In the genomic region with DNA sequence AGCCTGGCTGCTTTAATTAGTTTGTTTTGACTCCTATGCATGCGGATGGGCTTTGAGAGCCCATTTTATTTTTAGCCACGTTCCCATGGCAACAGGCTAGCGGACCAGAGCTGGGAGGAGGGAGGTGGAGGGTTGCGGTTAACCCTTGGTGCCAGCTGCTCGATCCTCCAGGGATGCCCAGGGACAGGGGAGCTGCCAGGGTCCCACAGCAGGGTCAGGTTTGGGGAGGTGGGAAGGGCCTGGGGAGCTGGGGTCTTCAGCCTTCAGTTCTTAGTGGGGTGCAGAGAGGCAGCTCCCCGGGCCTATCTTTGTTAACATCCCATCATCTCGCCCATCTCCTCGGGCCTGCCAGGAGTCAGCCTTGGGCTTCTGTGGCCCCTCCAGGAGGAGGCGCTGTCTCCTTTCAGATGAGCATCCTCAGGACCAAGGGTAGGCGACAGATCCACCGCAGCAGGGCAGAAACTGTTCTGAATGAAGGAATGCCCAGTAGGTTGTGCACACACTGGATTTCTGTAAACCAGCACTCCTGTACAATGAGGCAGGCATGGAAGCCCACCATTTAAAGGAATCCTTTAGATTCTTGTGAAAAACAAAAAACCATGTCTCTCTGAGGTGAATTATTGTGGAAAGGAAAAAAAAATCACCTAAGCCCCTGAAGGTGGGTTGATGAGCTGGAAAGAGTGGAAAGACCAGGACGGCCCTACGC, we compare ENCODE assay signal across 1 cellular context.
TF ChIP-seq lines count a peak whose summit lies in the region.

No MANE protein-coding gene starts in this region.

TF ChIP-seq in HepG2, 621 proteins besides CTCF, POLR2A, EP300 and RAD21 (continued from another document and continues in another):
- TF ChIP-seq, protein P1, sequence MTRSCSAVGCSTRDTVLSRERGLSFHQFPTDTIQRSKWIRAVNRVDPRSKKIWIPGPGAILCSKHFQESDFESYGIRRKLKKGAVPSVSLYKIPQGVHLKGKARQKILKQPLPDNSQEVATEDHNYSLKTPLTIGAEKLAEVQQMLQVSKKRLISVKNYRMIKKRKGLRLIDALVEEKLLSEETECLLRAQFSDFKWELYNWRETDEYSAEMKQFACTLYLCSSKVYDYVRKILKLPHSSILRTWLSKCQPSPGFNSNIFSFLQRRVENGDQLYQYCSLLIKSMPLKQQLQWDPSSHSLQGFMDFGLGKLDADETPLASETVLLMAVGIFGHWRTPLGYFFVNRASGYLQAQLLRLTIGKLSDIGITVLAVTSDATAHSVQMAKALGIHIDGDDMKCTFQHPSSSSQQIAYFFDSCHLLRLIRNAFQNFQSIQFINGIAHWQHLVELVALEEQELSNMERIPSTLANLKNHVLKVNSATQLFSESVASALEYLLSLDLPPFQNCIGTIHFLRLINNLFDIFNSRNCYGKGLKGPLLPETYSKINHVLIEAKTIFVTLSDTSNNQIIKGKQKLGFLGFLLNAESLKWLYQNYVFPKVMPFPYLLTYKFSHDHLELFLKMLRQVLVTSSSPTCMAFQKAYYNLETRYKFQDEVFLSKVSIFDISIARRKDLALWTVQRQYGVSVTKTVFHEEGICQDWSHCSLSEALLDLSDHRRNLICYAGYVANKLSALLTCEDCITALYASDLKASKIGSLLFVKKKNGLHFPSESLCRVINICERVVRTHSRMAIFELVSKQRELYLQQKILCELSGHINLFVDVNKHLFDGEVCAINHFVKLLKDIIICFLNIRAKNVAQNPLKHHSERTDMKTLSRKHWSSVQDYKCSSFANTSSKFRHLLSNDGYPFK (CRISPR knock-in tag; IDR thresholded peaks at IDR 0.05; ENCODE audit: borderline replicate concordance), result peak; percentile 48; the same call in 1 of the 2 replicates
- TF ChIP-seq, protein P2, sequence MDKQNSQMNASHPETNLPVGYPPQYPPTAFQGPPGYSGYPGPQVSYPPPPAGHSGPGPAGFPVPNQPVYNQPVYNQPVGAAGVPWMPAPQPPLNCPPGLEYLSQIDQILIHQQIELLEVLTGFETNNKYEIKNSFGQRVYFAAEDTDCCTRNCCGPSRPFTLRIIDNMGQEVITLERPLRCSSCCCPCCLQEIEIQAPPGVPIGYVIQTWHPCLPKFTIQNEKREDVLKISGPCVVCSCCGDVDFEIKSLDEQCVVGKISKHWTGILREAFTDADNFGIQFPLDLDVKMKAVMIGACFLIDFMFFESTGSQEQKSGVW (CRISPR knock-in tag; IDR thresholded peaks at IDR 0.05; ENCODE audit: borderline replicate concordance), result no peak
- TF ChIP-seq SMAD1 (CRISPR knock-in tag; IDR thresholded peaks at IDR 0.05; ENCODE audit: borderline replicate concordance, low read depth) (0 out of 2 replicates have a peak, but pooled peaks have one; percentile 60), CBX5 (CRISPR knock-in tag; IDR thresholded peaks at IDR 0.05; ENCODE audit: borderline replicate concordance) (no peak), ZNF670 (CRISPR knock-in tag; IDR thresholded peaks at IDR 0.05; ENCODE audit: borderline replicate concordance) (no peak), SRSF9 (IDR thresholded peaks at IDR 0.05; ENCODE audit: borderline replicate concordance, insufficient read depth, low read depth, low read length, poor library complexity, severe bottlenecking) (no peak), HMG20B (CRISPR knock-in tag; conservative IDR thresholded peaks at IDR 0.05) (no peak), ZFP62 (CRISPR knock-in tag; IDR thresholded peaks at IDR 0.05) (no peak), ZNF747 (CRISPR knock-in tag; IDR thresholded peaks at IDR 0.05; ENCODE audit: borderline replicate concordance) (no peak), SNAI1 (CRISPR knock-in tag; IDR thresholded peaks at IDR 0.05; ENCODE audit: borderline replicate concordance) (no peak), ZNF792 (CRISPR knock-in tag; IDR thresholded peaks at IDR 0.05) (no peak), KAT8 (CRISPR knock-in tag; IDR thresholded peaks at IDR 0.05) (peak; percentile 36; the same call in 1 of the 2 replicates), ZNF589 (CRISPR knock-in tag; conservative IDR thresholded peaks at IDR 0.05) (no peak), ZNF34 (CRISPR knock-in tag; IDR thresholded peaks at IDR 0.05; ENCODE audit: borderline replicate concordance) (no peak), HOXA3 (CRISPR knock-in tag; IDR thresholded peaks at IDR 0.05) (no peak), POGZ (CRISPR knock-in tag; IDR thresholded peaks at IDR 0.05) (no peak), MAFG (CRISPR knock-in tag; IDR thresholded peaks at IDR 0.05) (no peak), ZNF33A (CRISPR knock-in tag; IDR thresholded peaks at IDR 0.05; ENCODE audit: borderline replicate concordance) (no peak), FOXM1 (CRISPR knock-in tag; IDR thresholded peaks at IDR 0.05) (no peak), HNRNPL (IDR thresholded peaks at IDR 0.05; ENCODE audit: low read depth, low read length) (no peak), NFKB2 (CRISPR knock-in tag; IDR thresholded peaks at IDR 0.05; ENCODE audit: borderline replicate concordance) (no peak), MED13 (CRISPR knock-in tag; IDR thresholded peaks at IDR 0.05) (no peak), SP140L (CRISPR knock-in tag; IDR thresholded peaks at IDR 0.05; ENCODE audit: borderline replicate concordance) (0 out of 2 replicates have a peak, but pooled peaks have one; percentile 68), U2AF2 (IDR thresholded peaks at IDR 0.05; ENCODE audit: low read depth, low read length) (no peak), ZNF20 (CRISPR knock-in tag; IDR thresholded peaks at IDR 0.05) (no peak), MBD4 (IDR thresholded peaks at IDR 0.05; ENCODE audit: borderline replicate concordance, low read length) (no peak), FLYWCH1 (CRISPR knock-in tag; IDR thresholded peaks at IDR 0.05) (no peak), TBX3 (IDR thresholded peaks at IDR 0.05; ENCODE audit: borderline replicate concordance) (no peak), ELF4 (CRISPR knock-in tag; IDR thresholded peaks at IDR 0.05; ENCODE audit: borderline replicate concordance) (no peak), RFXAP (CRISPR knock-in tag; IDR thresholded peaks at IDR 0.05; ENCODE audit: borderline replicate concordance) (no peak), ZNF766 (CRISPR knock-in tag; IDR thresholded peaks at IDR 0.05; ENCODE audit: borderline replicate concordance) (no peak), ZNF562 (CRISPR knock-in tag; IDR thresholded peaks at IDR 0.05; ENCODE audit: borderline replicate concordance) (no peak), ARNTL (CRISPR knock-in tag; IDR thresholded peaks at IDR 0.05) (no peak)
- TF ChIP-seq, protein P3, sequence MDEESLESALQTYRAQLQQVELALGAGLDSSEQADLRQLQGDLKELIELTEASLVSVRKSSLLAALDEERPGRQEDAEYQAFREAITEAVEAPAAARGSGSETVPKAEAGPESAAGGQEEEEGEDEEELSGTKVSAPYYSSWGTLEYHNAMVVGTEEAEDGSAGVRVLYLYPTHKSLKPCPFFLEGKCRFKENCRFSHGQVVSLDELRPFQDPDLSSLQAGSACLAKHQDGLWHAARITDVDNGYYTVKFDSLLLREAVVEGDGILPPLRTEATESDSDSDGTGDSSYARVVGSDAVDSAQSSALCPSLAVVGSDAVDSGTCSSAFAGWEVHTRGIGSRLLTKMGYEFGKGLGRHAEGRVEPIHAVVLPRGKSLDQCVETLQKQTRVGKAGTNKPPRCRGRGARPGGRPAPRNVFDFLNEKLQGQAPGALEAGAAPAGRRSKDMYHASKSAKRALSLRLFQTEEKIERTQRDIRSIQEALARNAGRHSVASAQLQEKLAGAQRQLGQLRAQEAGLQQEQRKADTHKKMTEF (CRISPR knock-in tag; IDR thresholded peaks at IDR 0.05), result peak; percentile 46; the same call in 1 of the 2 replicates
- TF ChIP-seq, protein P4, sequence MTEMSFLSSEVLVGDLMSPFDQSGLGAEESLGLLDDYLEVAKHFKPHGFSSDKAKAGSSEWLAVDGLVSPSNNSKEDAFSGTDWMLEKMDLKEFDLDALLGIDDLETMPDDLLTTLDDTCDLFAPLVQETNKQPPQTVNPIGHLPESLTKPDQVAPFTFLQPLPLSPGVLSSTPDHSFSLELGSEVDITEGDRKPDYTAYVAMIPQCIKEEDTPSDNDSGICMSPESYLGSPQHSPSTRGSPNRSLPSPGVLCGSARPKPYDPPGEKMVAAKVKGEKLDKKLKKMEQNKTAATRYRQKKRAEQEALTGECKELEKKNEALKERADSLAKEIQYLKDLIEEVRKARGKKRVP (CRISPR knock-in tag; IDR thresholded peaks at IDR 0.05), result no peak
- TF ChIP-seq, protein P5, sequence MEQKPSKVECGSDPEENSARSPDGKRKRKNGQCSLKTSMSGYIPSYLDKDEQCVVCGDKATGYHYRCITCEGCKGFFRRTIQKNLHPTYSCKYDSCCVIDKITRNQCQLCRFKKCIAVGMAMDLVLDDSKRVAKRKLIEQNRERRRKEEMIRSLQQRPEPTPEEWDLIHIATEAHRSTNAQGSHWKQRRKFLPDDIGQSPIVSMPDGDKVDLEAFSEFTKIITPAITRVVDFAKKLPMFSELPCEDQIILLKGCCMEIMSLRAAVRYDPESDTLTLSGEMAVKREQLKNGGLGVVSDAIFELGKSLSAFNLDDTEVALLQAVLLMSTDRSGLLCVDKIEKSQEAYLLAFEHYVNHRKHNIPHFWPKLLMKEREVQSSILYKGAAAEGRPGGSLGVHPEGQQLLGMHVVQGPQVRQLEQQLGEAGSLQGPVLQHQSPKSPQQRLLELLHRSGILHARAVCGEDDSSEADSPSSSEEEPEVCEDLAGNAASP (CRISPR knock-in tag; IDR thresholded peaks at IDR 0.05; ENCODE audit: borderline replicate concordance), result peak; percentile 25; the same call in 1 of the 2 replicates
- TF ChIP-seq, protein P6, sequence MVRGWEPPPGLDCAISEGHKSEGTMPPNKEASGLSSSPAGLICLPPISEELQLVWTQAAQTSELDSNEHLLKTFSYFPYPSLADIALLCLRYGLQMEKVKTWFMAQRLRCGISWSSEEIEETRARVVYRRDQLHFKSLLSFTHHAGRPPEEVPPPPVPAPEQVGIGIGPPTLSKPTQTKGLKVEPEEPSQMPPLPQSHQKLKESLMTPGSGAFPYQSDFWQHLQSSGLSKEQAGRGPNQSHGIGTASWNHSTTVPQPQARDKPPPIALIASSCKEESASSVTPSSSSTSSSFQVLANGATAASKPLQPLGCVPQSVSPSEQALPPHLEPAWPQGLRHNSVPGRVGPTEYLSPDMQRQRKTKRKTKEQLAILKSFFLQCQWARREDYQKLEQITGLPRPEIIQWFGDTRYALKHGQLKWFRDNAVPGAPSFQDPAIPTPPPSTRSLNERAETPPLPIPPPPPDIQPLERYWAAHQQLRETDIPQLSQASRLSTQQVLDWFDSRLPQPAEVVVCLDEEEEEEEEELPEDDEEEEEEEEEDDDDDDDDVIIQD (CRISPR knock-in tag; IDR thresholded peaks at IDR 0.05; ENCODE audit: low read depth), result no peak
- TF ChIP-seq, protein P7, sequence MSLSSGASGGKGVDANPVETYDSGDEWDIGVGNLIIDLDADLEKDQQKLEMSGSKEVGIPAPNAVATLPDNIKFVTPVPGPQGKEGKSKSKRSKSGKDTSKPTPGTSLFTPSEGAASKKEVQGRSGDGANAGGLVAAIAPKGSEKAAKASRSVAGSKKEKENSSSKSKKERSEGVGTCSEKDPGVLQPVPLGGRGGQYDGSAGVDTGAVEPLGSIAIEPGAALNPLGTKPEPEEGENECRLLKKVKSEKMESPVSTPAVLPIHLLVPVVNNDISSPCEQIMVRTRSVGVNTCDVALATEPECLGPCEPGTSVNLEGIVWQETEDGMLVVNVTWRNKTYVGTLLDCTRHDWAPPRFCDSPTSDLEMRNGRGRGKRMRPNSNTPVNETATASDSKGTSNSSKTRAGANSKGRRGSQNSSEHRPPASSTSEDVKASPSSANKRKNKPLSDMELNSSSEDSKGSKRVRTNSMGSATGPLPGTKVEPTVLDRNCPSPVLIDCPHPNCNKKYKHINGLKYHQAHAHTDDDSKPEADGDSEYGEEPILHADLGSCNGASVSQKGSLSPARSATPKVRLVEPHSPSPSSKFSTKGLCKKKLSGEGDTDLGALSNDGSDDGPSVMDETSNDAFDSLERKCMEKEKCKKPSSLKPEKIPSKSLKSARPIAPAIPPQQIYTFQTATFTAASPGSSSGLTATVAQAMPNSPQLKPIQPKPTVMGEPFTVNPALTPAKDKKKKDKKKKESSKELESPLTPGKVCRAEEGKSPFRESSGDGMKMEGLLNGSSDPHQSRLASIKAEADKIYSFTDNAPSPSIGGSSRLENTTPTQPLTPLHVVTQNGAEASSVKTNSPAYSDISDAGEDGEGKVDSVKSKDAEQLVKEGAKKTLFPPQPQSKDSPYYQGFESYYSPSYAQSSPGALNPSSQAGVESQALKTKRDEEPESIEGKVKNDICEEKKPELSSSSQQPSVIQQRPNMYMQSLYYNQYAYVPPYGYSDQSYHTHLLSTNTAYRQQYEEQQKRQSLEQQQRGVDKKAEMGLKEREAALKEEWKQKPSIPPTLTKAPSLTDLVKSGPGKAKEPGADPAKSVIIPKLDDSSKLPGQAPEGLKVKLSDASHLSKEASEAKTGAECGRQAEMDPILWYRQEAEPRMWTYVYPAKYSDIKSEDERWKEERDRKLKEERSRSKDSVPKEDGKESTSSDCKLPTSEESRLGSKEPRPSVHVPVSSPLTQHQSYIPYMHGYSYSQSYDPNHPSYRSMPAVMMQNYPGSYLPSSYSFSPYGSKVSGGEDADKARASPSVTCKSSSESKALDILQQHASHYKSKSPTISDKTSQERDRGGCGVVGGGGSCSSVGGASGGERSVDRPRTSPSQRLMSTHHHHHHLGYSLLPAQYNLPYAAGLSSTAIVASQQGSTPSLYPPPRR (CRISPR knock-in tag; IDR thresholded peaks at IDR 0.05; ENCODE audit: borderline replicate concordance), result no peak
- TF ChIP-seq, protein P8, sequence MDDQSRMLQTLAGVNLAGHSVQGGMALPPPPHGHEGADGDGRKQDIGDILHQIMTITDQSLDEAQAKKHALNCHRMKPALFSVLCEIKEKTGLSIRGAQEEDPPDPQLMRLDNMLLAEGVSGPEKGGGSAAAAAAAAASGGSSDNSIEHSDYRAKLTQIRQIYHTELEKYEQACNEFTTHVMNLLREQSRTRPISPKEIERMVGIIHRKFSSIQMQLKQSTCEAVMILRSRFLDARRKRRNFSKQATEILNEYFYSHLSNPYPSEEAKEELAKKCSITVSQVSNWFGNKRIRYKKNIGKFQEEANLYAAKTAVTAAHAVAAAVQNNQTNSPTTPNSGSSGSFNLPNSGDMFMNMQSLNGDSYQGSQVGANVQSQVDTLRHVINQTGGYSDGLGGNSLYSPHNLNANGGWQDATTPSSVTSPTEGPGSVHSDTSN (CRISPR knock-in tag; IDR thresholded peaks at IDR 0.05; ENCODE audit: borderline replicate concordance), result no peak
